In genomic region chr1:223079498-223079897, GRCh38 we compare ENCODE assay signal across 34 cellular contexts.
"Had no signal": no experiment of that assay in that cellular context is flagged by ENCODE, and none has a peak within 500 bp of the region (broad histone marks: within the 10 kb centered on the region; RNA-seq: fewer than 3 reads in every experiment).

No MANE protein-coding gene starts in this region.

- H3K4me1 Mint-ChIP-seq: activated CD8-positive, alpha-beta memory T cell treated with anti-CD3 and anti-CD28 coated beads, Interleukin-2, amount 10 ng/mL, durations not matched to agents 7 days and 5 days; activated naive CD8-positive, alpha-beta T cell treated with anti-CD3 and anti-CD28 coated beads, Interleukin-2, amount 50 U/mL, for 24 hours had no signal

- H3K27ac ChIP-seq: ascending aorta, cardiac muscle cell, Peyer's patch, RWPE1, SJSA1 had no signal

- H3K9me3 ChIP-seq: ascending aorta, MG63, Peyer's patch, SJSA1 had no signal

- H3K27me3 ChIP-seq: ascending aorta, cardiac muscle cell, MG63, Peyer's patch, SJSA1 had no signal

- H3K36me3 ChIP-seq: ascending aorta, cardiac muscle cell, MG63, Peyer's patch, SJSA1 had no signal

- H3K4me3 Mint-ChIP-seq: activated CD8-positive, alpha-beta memory T cell treated with anti-CD3 and anti-CD28 coated beads, Interleukin-2, amount 10 ng/mL, durations not matched to agents 7 days and 5 days; activated naive CD8-positive, alpha-beta T cell treated with anti-CD3 and anti-CD28 coated beads, Interleukin-2, amount 50 U/mL, for 24 hours; activated T-cell treated with anti-CD3 and anti-CD28 coated beads, Interleukin-2, amount 50 U/mL, for 24 hours; activated T-helper 1 cell treated with anti-CD3 and anti-CD28 coated beads, Interleukin-12 subunit alpha, Interleukin-12 subunit beta, Interleukin-2, Interleukin-4 antibody, amounts not matched to agents 30 ng/mL and 10 ng/mL and 1 ng/mL, durations not matched to agents 14 hours and 24 hours and 36 hours; brain; T-helper 1 cell treated with Interleukin-12 subunit alpha and Interleukin-12 subunit beta and Interleukin-4 antibody, amounts not matched to agents 30 μg/mL and 1 μg/mL, for 36 hours had no signal

- H3K36me3 Mint-ChIP-seq: activated CD8-positive, alpha-beta memory T cell treated with anti-CD3 and anti-CD28 coated beads, Interleukin-2, amount 10 ng/mL, durations not matched to agents 7 days and 5 days; activated naive CD4-positive, alpha-beta T cell treated with anti-CD3 and anti-CD28 coated beads, Interleukin-2, amount 50 U/mL, for 72 hours; brain had no signal

- H3K9me3 Mint-ChIP-seq: activated naive CD4-positive, alpha-beta T cell treated with anti-CD3 and anti-CD28 coated beads, Interleukin-2, amount 50 U/mL, for 72 hours; activated naive CD8-positive, alpha-beta T cell treated with anti-CD3 and anti-CD28 coated beads, Interleukin-2, amount 50 U/mL, for 24 hours; activated T-cell treated with anti-CD3 and anti-CD28 coated beads, Interleukin-2, amount 50 U/mL, for 24 hours; activated T-helper 1 cell treated with anti-CD3 and anti-CD28 coated beads, Interleukin-12 subunit alpha, Interleukin-12 subunit beta, Interleukin-2, Interleukin-4 antibody, amounts not matched to agents 30 ng/mL and 10 ng/mL and 1 ng/mL, durations not matched to agents 14 hours and 24 hours and 36 hours; brain; T-helper 1 cell treated with Interleukin-12 subunit alpha and Interleukin-12 subunit beta and Interleukin-4 antibody, amounts not matched to agents 30 μg/mL and 1 μg/mL, for 36 hours had no signal

- ATAC-seq: activated CD4-positive, CD25-positive, alpha-beta regulatory T cell treated with anti-CD3 and anti-CD28 coated beads, Interleukin-2, amount 50 U/mL, for 24 hours; activated CD8-positive, alpha-beta memory T cell treated with anti-CD3 and anti-CD28 coated beads, Interleukin-2, amount 10 ng/mL, durations not matched to agents 7 days and 5 days; activated naive CD4-positive, alpha-beta T cell treated with anti-CD3 and anti-CD28 coated beads, Interleukin-2, amount 50 U/mL, for 72 hours; activated naive CD8-positive, alpha-beta T cell treated with anti-CD3 and anti-CD28 coated beads, Interleukin-2, amount 50 U/mL, for 24 hours; SK-N-SH treated with all-trans-retinoic acid at 6 μM for 48 hours had no signal

- DNase-seq: activated CD4-positive, alpha-beta T cell treated with anti-CD3 and anti-CD28 coated beads for 48 hours; activated CD4-positive, alpha-beta T cell treated with anti-CD3 and anti-CD28 coated beads, Interleukin-2, amount 50 U/mL, for 48 hours; activated CD8-positive, alpha-beta memory T cell treated with anti-CD3 and anti-CD28 coated beads, Interleukin-2, amount 10 ng/mL, durations not matched to agents 7 days and 5 days; activated effector memory CD4-positive, alpha-beta T cell treated with Interleukin-2 at 50 U/mL for 16 hours; activated naive CD4-positive, alpha-beta T cell treated with Interleukin-2 at 50 U/mL for 16 hours; activated naive CD8-positive, alpha-beta T cell treated with anti-CD3 and anti-CD28 coated beads, Interleukin-2, amount 50 U/mL, for 24 hours; activated T-cell treated with anti-CD3 and anti-CD28 coated beads, Interleukin-2, amount 50 U/mL, for 24 hours; amniotic stem cell; cerebellar nuclear complex; MG63; MV-4-11; NCI-H1092 treated with DMSO at 0.1 percent for 48 hours; NCI-H1417 treated with DMSO at 0.1 percent for 48 hours; NCI-H1694; NCI-H2029; NCI-H2107; NCI-H2171 treated with DMSO at 0.1 percent for 48 hours; NCI-H226; NCI-H526; NCI-H82; NK-92 treated with Interleukin-12 subunit alpha and Interleukin-12 subunit beta, amount 100 ng/mL, for 24 hours; SHP77; SW 1271 had no signal

- H3K4me3 ChIP-seq: ascending aorta, cardiac muscle cell, MG63, Peyer's patch, SJSA1 had no signal

- H3K27ac Mint-ChIP-seq: activated CD8-positive, alpha-beta memory T cell treated with anti-CD3 and anti-CD28 coated beads, Interleukin-2, amount 10 ng/mL, durations not matched to agents 7 days and 5 days; activated naive CD4-positive, alpha-beta T cell treated with anti-CD3 and anti-CD28 coated beads, Interleukin-2, amount 50 U/mL, for 72 hours; activated naive CD8-positive, alpha-beta T cell treated with anti-CD3 and anti-CD28 coated beads, Interleukin-2, amount 50 U/mL, for 24 hours; activated T-cell treated with anti-CD3 and anti-CD28 coated beads, Interleukin-2, amount 50 U/mL, for 24 hours; activated T-helper 1 cell treated with anti-CD3 and anti-CD28 coated beads, Interleukin-12 subunit alpha, Interleukin-12 subunit beta, Interleukin-2, Interleukin-4 antibody, amounts not matched to agents 30 ng/mL and 10 ng/mL and 1 ng/mL, durations not matched to agents 14 hours and 24 hours and 36 hours; T-helper 1 cell treated with Interleukin-12 subunit alpha and Interleukin-12 subunit beta and Interleukin-4 antibody, amounts not matched to agents 30 μg/mL and 1 μg/mL, for 36 hours had no signal
